Comparison of ENCODE assay signal across 1 cellular context in genomic region chr2:95345415-95346235, GRCh38.
TF ChIP-seq lines count a peak whose summit lies in the region.

No MANE protein-coding gene starts in this region.

TF ChIP-seq in HepG2, 621 proteins besides CTCF, POLR2A, EP300 and RAD21 (continued from another document and continues in another):
- TF ChIP-seq, protein P1, sequence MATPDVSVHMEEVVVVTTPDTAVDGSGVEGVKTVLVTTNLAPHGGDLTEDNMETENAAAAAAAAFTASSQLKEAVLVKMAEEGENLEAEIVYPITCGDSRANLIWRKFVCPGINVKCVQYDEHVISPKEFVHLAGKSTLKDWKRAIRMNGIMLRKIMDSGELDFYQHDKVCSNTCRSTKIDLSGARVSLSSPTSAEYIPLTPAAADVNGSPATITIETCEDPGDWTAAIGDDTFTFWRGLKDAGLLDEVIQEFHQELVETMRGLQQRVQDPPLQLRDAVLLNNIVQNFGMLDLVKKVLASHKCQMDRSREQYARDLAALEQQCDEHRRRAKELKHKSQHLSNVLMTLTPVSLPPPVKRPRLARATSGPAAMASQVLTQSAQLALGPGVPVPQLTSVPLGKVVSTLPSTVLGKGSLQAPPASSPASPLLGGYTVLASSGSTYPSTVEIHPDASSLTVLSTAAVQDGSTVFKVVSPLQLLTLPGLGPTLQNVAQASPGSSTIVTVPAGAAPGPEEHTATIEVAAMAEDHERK (CRISPR knock-in tag; IDR thresholded peaks at IDR 0.05; ENCODE audit: low read depth) = no peak
- TF ChIP-seq MXD1 (CRISPR knock-in tag; IDR thresholded peaks at IDR 0.05) = peak; percentile 35; the same call in 1 of the 2 replicates
- TF ChIP-seq SETDB1 (CRISPR knock-in tag; IDR thresholded peaks at IDR 0.05; ENCODE audit: borderline replicate concordance) = no peak
- TF ChIP-seq, protein P2, sequence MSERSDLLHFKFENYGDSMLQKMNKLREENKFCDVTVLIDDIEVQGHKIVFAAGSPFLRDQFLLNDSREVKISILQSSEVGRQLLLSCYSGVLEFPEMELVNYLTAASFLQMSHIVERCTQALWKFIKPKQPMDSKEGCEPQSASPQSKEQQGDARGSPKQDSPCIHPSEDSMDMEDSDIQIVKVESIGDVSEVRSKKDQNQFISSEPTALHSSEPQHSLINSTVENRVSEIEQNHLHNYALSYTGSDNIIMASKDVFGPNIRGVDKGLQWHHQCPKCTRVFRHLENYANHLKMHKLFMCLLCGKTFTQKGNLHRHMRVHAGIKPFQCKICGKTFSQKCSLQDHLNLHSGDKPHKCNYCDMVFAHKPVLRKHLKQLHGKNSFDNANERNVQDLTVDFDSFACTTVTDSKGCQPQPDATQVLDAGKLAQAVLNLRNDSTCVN (CRISPR knock-in tag; IDR thresholded peaks at IDR 0.05; ENCODE audit: borderline replicate concordance) = 0 out of 2 replicates have a peak, but pooled peaks have one; percentile 32
- TF ChIP-seq TBP (CRISPR knock-in tag; IDR thresholded peaks at IDR 0.05) = no peak
- TF ChIP-seq, protein P3, sequence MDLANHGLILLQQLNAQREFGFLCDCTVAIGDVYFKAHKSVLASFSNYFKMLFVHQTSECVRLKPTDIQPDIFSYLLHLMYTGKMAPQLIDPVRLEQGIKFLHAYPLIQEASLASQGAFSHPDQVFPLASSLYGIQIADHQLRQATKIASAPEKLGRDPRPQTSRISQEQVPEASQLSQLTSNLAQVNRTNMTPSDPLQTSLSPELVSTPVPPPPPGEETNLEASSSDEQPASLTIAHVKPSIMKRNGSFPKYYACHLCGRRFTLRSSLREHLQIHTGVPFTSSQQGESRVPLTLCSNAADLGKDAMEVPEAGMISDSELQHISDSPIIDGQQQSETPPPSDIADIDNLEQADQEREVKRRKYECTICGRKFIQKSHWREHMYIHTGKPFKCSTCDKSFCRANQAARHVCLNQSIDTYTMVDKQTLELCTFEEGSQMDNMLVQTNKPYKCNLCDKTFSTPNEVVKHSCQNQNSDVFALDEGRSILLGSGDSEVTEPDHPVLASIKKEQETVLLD (CRISPR knock-in tag; IDR thresholded peaks at IDR 0.05; ENCODE audit: low read depth) = no peak
- TF ChIP-seq TFE3 (CRISPR knock-in tag; IDR thresholded peaks at IDR 0.05) = no peak
- no peak for TF ChIP-seq JUNB (CRISPR knock-in tag; IDR thresholded peaks at IDR 0.05; ENCODE audit: borderline replicate concordance)
- TF ChIP-seq ZBTB20 (CRISPR knock-in tag; IDR thresholded peaks at IDR 0.05; ENCODE audit: borderline replicate concordance, low read depth) = no peak
- no peak for TF ChIP-seq PRMT3 (CRISPR knock-in tag; IDR thresholded peaks at IDR 0.05; ENCODE audit: borderline replicate concordance, low read depth)
- no peak for TF ChIP-seq ZC3H13 (CRISPR knock-in tag; IDR thresholded peaks at IDR 0.05)
- peak; percentile 68; the same call in 1 of the 2 replicates for TF ChIP-seq DNMT1 (CRISPR knock-in tag; IDR thresholded peaks at IDR 0.05)
- TF ChIP-seq DDIT3 (CRISPR knock-in tag; IDR thresholded peaks at IDR 0.05) = no peak
- TF ChIP-seq REST (IDR thresholded peaks at IDR 0.05; ENCODE audit: borderline replicate concordance in 1 of 2, low read depth in 1 of 2, low read length in 2 of 2) = no peak
- TF ChIP-seq ZNF709 (CRISPR knock-in tag; IDR thresholded peaks at IDR 0.05) = peak; percentile 58; the same call in 1 of the 2 replicates
- no peak for TF ChIP-seq ZNF614 (CRISPR knock-in tag; IDR thresholded peaks at IDR 0.05; ENCODE audit: borderline replicate concordance)
- TF ChIP-seq RBM22 (optimal IDR thresholded peaks at IDR 0.05; ENCODE audit: low read length) = no peak
- TF ChIP-seq ZNF784 (CRISPR knock-in tag; IDR thresholded peaks at IDR 0.05; ENCODE audit: borderline replicate concordance) = peak; percentile 75; the same call in 1 of the 2 replicates
- no peak for TF ChIP-seq FOXO1 (CRISPR knock-in tag; IDR thresholded peaks at IDR 0.05)
- peak; percentile 100 for TF ChIP-seq EZH2 (conservative IDR thresholded peaks at IDR 0.05; ENCODE audit: low read depth, low read length)
- peak; percentile 100 for TF ChIP-seq MTF2 (CRISPR knock-in tag; IDR thresholded peaks at IDR 0.05; ENCODE audit: borderline replicate concordance)
- no peak for TF ChIP-seq ZNF30 (CRISPR knock-in tag; IDR thresholded peaks at IDR 0.05)
- TF ChIP-seq ZNF629 (CRISPR knock-in tag; conservative IDR thresholded peaks at IDR 0.05) = no peak
- no peak for TF ChIP-seq NR2C2 (CRISPR knock-in tag; IDR thresholded peaks at IDR 0.05; ENCODE audit: borderline replicate concordance)
- TF ChIP-seq, protein P4, sequence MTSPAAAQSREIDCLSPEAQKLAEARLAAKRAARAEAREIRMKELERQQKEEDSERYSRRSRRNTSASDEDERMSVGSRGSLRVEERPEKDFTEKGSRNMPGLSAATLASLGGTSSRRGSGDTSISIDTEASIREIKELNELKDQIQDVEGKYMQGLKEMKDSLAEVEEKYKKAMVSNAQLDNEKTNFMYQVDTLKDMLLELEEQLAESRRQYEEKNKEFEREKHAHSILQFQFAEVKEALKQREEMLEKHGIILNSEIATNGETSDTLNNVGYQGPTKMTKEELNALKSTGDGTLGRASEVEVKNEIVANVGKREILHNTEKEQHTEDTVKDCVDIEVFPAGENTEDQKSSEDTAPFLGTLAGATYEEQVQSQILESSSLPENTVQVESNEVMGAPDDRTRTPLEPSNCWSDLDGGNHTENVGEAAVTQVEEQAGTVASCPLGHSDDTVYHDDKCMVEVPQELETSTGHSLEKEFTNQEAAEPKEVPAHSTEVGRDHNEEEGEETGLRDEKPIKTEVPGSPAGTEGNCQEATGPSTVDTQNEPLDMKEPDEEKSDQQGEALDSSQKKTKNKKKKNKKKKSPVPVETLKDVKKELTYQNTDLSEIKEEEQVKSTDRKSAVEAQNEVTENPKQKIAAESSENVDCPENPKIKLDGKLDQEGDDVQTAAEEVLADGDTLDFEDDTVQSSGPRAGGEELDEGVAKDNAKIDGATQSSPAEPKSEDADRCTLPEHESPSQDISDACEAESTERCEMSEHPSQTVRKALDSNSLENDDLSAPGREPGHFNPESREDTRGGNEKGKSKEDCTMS (CRISPR knock-in tag; conservative IDR thresholded peaks at IDR 0.05) = no peak
- no peak for TF ChIP-seq EHMT2 (IDR thresholded peaks at IDR 0.05; ENCODE audit: borderline replicate concordance, low read depth, low read length)
- TF ChIP-seq HMGXB4 (CRISPR knock-in tag; IDR thresholded peaks at IDR 0.05; ENCODE audit: borderline replicate concordance in 1 of 2, low read depth in 1 of 2) = peak in 1 of 2 experiments; percentile 62; a peak in 1 of 4 replicates
- TF ChIP-seq, protein P5, sequence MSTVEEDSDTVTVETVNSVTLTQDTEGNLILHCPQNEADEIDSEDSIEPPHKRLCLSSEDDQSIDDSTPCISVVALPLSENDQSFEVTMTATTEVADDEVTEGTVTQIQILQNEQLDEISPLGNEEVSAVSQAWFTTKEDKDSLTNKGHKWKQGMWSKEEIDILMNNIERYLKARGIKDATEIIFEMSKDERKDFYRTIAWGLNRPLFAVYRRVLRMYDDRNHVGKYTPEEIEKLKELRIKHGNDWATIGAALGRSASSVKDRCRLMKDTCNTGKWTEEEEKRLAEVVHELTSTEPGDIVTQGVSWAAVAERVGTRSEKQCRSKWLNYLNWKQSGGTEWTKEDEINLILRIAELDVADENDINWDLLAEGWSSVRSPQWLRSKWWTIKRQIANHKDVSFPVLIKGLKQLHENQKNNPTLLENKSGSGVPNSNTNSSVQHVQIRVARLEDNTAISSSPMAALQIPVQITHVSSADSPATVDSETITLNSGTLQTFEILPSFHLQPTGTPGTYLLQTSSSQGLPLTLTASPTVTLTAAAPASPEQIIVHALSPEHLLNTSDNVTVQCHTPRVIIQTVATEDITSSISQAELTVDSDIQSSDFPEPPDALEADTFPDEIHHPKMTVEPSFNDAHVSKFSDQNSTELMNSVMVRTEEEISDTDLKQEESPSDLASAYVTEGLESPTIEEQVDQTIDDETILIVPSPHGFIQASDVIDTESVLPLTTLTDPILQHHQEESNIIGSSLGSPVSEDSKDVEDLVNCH (CRISPR knock-in tag; IDR thresholded peaks at IDR 0.05) = no peak
- TF ChIP-seq YY1 (IDR thresholded peaks at IDR 0.05; ENCODE audit: insufficient read depth, insufficient replicate concordance, low read depth, low read length) = peak; percentile 60
- 0 out of 2 replicates have a peak, but pooled peaks have one; percentile 8 for TF ChIP-seq HIVEP1 (CRISPR knock-in tag; IDR thresholded peaks at IDR 0.05)
- TF ChIP-seq PPARG (CRISPR knock-in tag; conservative IDR thresholded peaks at IDR 0.05) = no peak
- TF ChIP-seq REPIN1 (CRISPR knock-in tag; IDR thresholded peaks at IDR 0.05; ENCODE audit: borderline replicate concordance, low read depth) = peak; percentile 74; the same call in 1 of the 2 replicates
- no peak for TF ChIP-seq ZBTB38 (CRISPR knock-in tag; IDR thresholded peaks at IDR 0.05)
- TF ChIP-seq SNAI1 (CRISPR knock-in tag; IDR thresholded peaks at IDR 0.05; ENCODE audit: borderline replicate concordance) = no peak
- TF ChIP-seq PHF21A (CRISPR knock-in tag; IDR thresholded peaks at IDR 0.05) = peak; percentile 37; the same call in 1 of the 2 replicates
- no peak for TF ChIP-seq MZF1 (CRISPR knock-in tag; IDR thresholded peaks at IDR 0.05; ENCODE audit: borderline replicate concordance)
- peak; percentile 29; the same call in 1 of the 2 replicates for TF ChIP-seq ERF (CRISPR knock-in tag; IDR thresholded peaks at IDR 0.05)
- no peak for TF ChIP-seq MED8 (CRISPR knock-in tag; IDR thresholded peaks at IDR 0.05; ENCODE audit: insufficient replicate concordance)
- peak; percentile 66; the same call in 1 of the 2 replicates for TF ChIP-seq ZMYM3 (CRISPR knock-in tag; IDR thresholded peaks at IDR 0.05)
- peak; percentile 90 for TF ChIP-seq KDM2A (CRISPR knock-in tag; IDR thresholded peaks at IDR 0.05; ENCODE audit: borderline replicate concordance, low read depth)
- TF ChIP-seq ZNF207 (IDR thresholded peaks at IDR 0.05; ENCODE audit: borderline replicate concordance) = no peak
- TF ChIP-seq ZNF101 (CRISPR knock-in tag; IDR thresholded peaks at IDR 0.05; ENCODE audit: borderline replicate concordance, low read depth) = no peak
